Comparison of ENCODE assay signal across 8 cellular contexts in genomic region chr10:93702278-93703001, GRCh38. TPM values are rescaled to one million over a fixed set of nuclear protein-coding genes. Genes with fewer than 3 reads are reported as not detected.
DNase-seq lines count a peak whose midpoint lies in the region; ATAC-seq and TF ChIP-seq lines count a peak whose summit lies in the region.

FRA10AC1 (minus strand) TSS chr10:93702592; CDS start chr10:93700106, 2,486 bp downstream.

- peak; percentile 99 for ATAC-seq in GM23338
- peak; percentile 95 for ATAC-seq in stimulated activated naive CD8-positive, alpha-beta T cell treated with anti-CD3 and anti-CD28 coated beads, Interleukin-15, amount 100 ng/mL, for 72 hours

- DNase-seq in ELF-1 (ENCODE audit: low read depth, low spot score) (peak; percentile 95), GM23338 (ENCODE audit: low spot score) (peak; percentile 95), RPMI7951 (ENCODE audit: low read depth) (peak; percentile 87), fibroblast of villous mesenchyme (ENCODE audit: low read depth) (peak; percentile 96), nephron progenitor cell (peak; percentile 96)
- DNase-seq in activated T-helper 2 cell treated with anti-CD3 and anti-CD28 coated beads, Interferon-gamma antibody, Interleukin-2, Interleukin-4, amounts not matched to agents 10 μg/mL and 5 μg/mL and 100 μg/mL, durations not matched to agents 14 hours and 24 hours and 36 hours (ENCODE audit: low spot score): peak; percentile 87
- peak; percentile 87 to 92 for DNase-seq in stimulated activated naive CD8-positive, alpha-beta T cell treated with anti-CD3 and anti-CD28 coated beads, Interleukin-15, amount 100 ng/mL, for 72 hours

- no peak within 1 kb of the TSS for H3K4me3 Mint-ChIP-seq in GM23338
- no peak within 1 kb of the TSS for H3K4me3 Mint-ChIP-seq in activated T-helper 2 cell treated with anti-CD3 and anti-CD28 coated beads, Interferon-gamma antibody, Interleukin-2, Interleukin-4, amounts not matched to agents 10 μg/mL and 5 μg/mL and 100 μg/mL, durations not matched to agents 14 hours and 24 hours and 36 hours (ENCODE audit: low read depth)
- no peak within 1 kb of the TSS for H3K4me3 Mint-ChIP-seq in nephron progenitor cell
- H3K4me3 Mint-ChIP-seq in stimulated activated naive CD8-positive, alpha-beta T cell treated with anti-CD3 and anti-CD28 coated beads, Interleukin-15, amount 100 ng/mL, for 72 hours: no peak within 1 kb of the TSS

- no peaks in the 10 kb centered on the region for H3K27me3 ChIP-seq in GM23338 (ENCODE audit: insufficient read depth)

- peak within 1 kb of the TSS; percentile 94 for H2AFZ ChIP-seq in GM23338

- no peaks in the 10 kb centered on the region for H3K79me2 ChIP-seq in GM23338 (replicated peaks; ENCODE audit: insufficient read depth)

- no peaks in the 10 kb centered on the region for H4K20me1 ChIP-seq in GM23338 (replicated peaks; ENCODE audit: insufficient read depth)

- peak within 1 kb of the TSS; percentile 72 for H3K27ac ChIP-seq in GM23338 (ENCODE audit: low read depth)

- TF ChIP-seq CTCF in GM23338 (conservative IDR thresholded peaks at IDR 0.05; ENCODE audit: low read depth in 2 of 2) (peak; percentile 32 to 55; a peak in 3 of 4 replicates), LNCAP (IDR thresholded peaks at IDR 0.05) (peak; percentile 36), fibroblast of villous mesenchyme (IDR thresholded peaks at IDR 0.05; ENCODE audit: insufficient read depth, low read depth, low read length) (peak; percentile 49), nephron progenitor cell (IDR thresholded peaks at IDR 0.05) (peak; percentile 45)

- H3F3A ChIP-seq in GM23338 (replicated peaks; ENCODE audit: low read depth): no peaks in the 10 kb centered on the region

- H3K9me3 Mint-ChIP-seq in GM23338: no peaks in the 10 kb centered on the region
- H3K9me3 Mint-ChIP-seq in activated T-helper 2 cell treated with anti-CD3 and anti-CD28 coated beads, Interferon-gamma antibody, Interleukin-2, Interleukin-4, amounts not matched to agents 10 μg/mL and 5 μg/mL and 100 μg/mL, durations not matched to agents 14 hours and 24 hours and 36 hours: no peaks in the 10 kb centered on the region
- H3K9me3 Mint-ChIP-seq in nephron progenitor cell: no peaks in the 10 kb centered on the region
- no peaks in the 10 kb centered on the region for H3K9me3 Mint-ChIP-seq in stimulated activated naive CD8-positive, alpha-beta T cell treated with anti-CD3 and anti-CD28 coated beads, Interleukin-15, amount 100 ng/mL, for 72 hours

- H3K4me1 ChIP-seq in GM23338 (ENCODE audit: insufficient read depth): peaks cover 24% of the 10 kb centered on the region

- H3K27me3 Mint-ChIP-seq in GM23338 (ENCODE audit: insufficient read depth, low read depth, poor library complexity): peaks cover 1% of the 10 kb centered on the region
- H3K27me3 Mint-ChIP-seq in activated T-helper 2 cell treated with anti-CD3 and anti-CD28 coated beads, Interferon-gamma antibody, Interleukin-2, Interleukin-4, amounts not matched to agents 10 μg/mL and 5 μg/mL and 100 μg/mL, durations not matched to agents 14 hours and 24 hours and 36 hours (ENCODE audit: low read depth): no peaks in the 10 kb centered on the region
- peaks cover 6% of the 10 kb centered on the region for H3K27me3 Mint-ChIP-seq in nephron progenitor cell (ENCODE audit: low read depth, poor library complexity)
- H3K27me3 Mint-ChIP-seq in stimulated activated naive CD8-positive, alpha-beta T cell treated with anti-CD3 and anti-CD28 coated beads, Interleukin-15, amount 100 ng/mL, for 72 hours: no peaks in the 10 kb centered on the region

- H3K4me2 ChIP-seq in GM23338: peak within 1 kb of the TSS; percentile 85

- H3K27ac Mint-ChIP-seq in GM23338: no peak within 1 kb of the TSS
- no peak within 1 kb of the TSS for H3K27ac Mint-ChIP-seq in activated T-helper 2 cell treated with anti-CD3 and anti-CD28 coated beads, Interferon-gamma antibody, Interleukin-2, Interleukin-4, amounts not matched to agents 10 μg/mL and 5 μg/mL and 100 μg/mL, durations not matched to agents 14 hours and 24 hours and 36 hours
- H3K27ac Mint-ChIP-seq in nephron progenitor cell: no peak within 1 kb of the TSS
- H3K27ac Mint-ChIP-seq in stimulated activated naive CD8-positive, alpha-beta T cell treated with anti-CD3 and anti-CD28 coated beads, Interleukin-15, amount 100 ng/mL, for 72 hours: no peak within 1 kb of the TSS

- H3K4me1 Mint-ChIP-seq in GM23338 (peaks cover 14% of the 10 kb centered on the region), nephron progenitor cell (peaks cover 4% of the 10 kb centered on the region)
- H3K4me1 Mint-ChIP-seq in activated T-helper 2 cell treated with anti-CD3 and anti-CD28 coated beads, Interferon-gamma antibody, Interleukin-2, Interleukin-4, amounts not matched to agents 10 μg/mL and 5 μg/mL and 100 μg/mL, durations not matched to agents 14 hours and 24 hours and 36 hours (ENCODE audit: low read depth): peaks cover 16% of the 10 kb centered on the region
- peaks cover 25% of the 10 kb centered on the region for H3K4me1 Mint-ChIP-seq in stimulated activated naive CD8-positive, alpha-beta T cell treated with anti-CD3 and anti-CD28 coated beads, Interleukin-15, amount 100 ng/mL, for 72 hours

- H3K4me3 ChIP-seq in GM23338 (peak within 1 kb of the TSS; percentile 69), fibroblast of villous mesenchyme (ENCODE audit: low read depth, low read length) (peak within 1 kb of the TSS; percentile 88)

- H3K36me3 ChIP-seq in GM23338 (ENCODE audit: insufficient read depth): peaks cover 14% of the 10 kb centered on the region; the same call in 1 of the 2 replicates

- H3K9me2 ChIP-seq in GM23338 (ENCODE audit: insufficient read depth): no peaks in the 10 kb centered on the region

- intact Hi-C loops in activated T-helper 2 cell treated with anti-CD3 and anti-CD28 coated beads, Interferon-gamma antibody, Interleukin-2, Interleukin-4, amounts not matched to agents 10 μg/mL and 5 μg/mL and 100 μg/mL, durations not matched to agents 14 hours and 24 hours and 36 hours (cut with micrococcal nuclease): loop anchor here (1.0 to 10.0 kb wide), 7 partner anchors 110 to 1952 kb away; partner anchors contain the start of genes ALDH18A1, CEP55, HELLS and NOC3L

- H3K36me3 Mint-ChIP-seq in GM23338 (ENCODE audit: low read depth) (peaks cover 13% of the 10 kb centered on the region; the same call in 1 of the 3 replicates), nephron progenitor cell (ENCODE audit: low read depth) (peaks cover 17% of the 10 kb centered on the region)
- H3K36me3 Mint-ChIP-seq in activated T-helper 2 cell treated with anti-CD3 and anti-CD28 coated beads, Interferon-gamma antibody, Interleukin-2, Interleukin-4, amounts not matched to agents 10 μg/mL and 5 μg/mL and 100 μg/mL, durations not matched to agents 14 hours and 24 hours and 36 hours (ENCODE audit: low read depth): peaks cover 6% of the 10 kb centered on the region

TF ChIP-seq in GM23338, 12 proteins besides CTCF, POLR2A, EP300 and RAD21:
- peak; percentile 80 for TF ChIP-seq POLR2AphosphoS5 (IDR thresholded peaks at IDR 0.05; ENCODE audit: low read depth)
- peak; percentile 79 for TF ChIP-seq CREB1 (CRISPR knock-in tag; IDR thresholded peaks at IDR 0.05; ENCODE audit: low read depth)
- TF ChIP-seq ZNF114 (CRISPR knock-in tag; IDR thresholded peaks at IDR 0.05): 0 out of 2 replicates have a peak, but pooled peaks have one; percentile 33
- TF ChIP-seq ETS1 (IDR thresholded peaks at IDR 0.05): peak; percentile 88
- no peak for TF ChIP-seq ZNF331 (CRISPR knock-in tag; IDR thresholded peaks at IDR 0.05; ENCODE audit: low read depth)

RNA-seq across cellular contexts. Expression of gene FRA10AC1, which starts in this region (rescaled TPM):
- total RNA-seq in GM23338 (2014; rRNA removed; shearing (Covaris generic)): 12.1 and 51.5 TPM in 2 replicates
- polyA plus RNA-seq in GM23338 (2016; fragmentation: Nextera tagmentation; extraction: Ambion mirVana): 34.3 and 35.4 TPM in 2 replicates
- total RNA-seq in RPMI7951 (2014; rRNA removed; shearing (Covaris generic)): 3.5 and 4.9 TPM in 2 replicates
- 18.6 and 20.7 TPM in 2 replicates for total RNA-seq in activated T-helper 2 cell treated with anti-CD3 and anti-CD28 coated beads, Interferon-gamma antibody, Interleukin-2, Interleukin-4, amounts not matched to agents 10 μg/mL and 5 μg/mL and 100 μg/mL, durations not matched to agents 14 hours and 24 hours and 36 hours
- 6.0 and 11.3 TPM in 2 replicates for total RNA-seq in fibroblast of villous mesenchyme

Comparison
In these comparisons a context has a peak if more than half of its experiments do, and no peak if none do; other contexts are left out.
1. Peak in every context shown above with its lines: DNase-seq, ATAC-seq, H3K4me3 ChIP-seq and H3K27ac ChIP-seq.